In the genomic region with DNA sequence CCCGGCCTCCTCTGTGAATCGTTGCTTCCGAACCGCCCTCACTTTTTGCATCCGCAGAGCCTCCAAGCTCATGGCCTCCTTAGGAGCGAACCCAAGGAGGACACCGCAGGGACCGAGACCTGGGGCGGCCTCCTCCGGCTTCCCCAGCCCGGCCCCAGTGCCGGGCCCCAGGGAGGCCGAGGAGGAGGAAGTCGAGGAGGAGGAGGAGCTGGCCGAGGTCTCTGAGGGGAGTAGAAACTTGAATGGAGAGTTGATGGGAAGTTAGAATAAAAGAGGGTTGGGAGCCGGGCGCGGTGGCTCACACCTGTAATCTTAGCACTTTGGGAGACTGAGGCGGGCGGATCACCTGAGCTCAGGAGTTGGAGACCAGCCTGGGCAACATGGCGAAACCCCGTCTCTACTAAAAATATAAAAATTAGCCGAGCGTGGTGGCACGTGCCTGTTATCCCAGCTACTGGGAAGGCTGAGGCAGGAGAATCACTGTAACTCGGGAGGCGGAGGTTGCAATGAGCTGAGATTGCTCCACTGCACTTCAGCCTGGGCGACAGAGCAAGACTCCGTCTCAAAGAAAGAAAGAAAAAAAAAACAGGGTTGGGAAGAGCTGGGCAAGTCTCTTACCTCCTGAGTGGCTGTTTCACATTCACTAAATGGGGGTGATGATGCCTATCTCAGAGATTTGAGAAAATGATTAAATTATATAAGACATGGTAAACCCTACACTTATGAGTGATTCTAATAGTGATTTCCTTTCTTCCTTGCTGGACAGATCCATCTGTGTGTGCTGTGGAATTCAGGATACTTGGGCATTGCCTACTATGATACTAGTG, we compare ENCODE assay signal across 6 cellular contexts. TPM values are rescaled to one million over a fixed set of nuclear protein-coding genes. Genes with fewer than 3 reads are reported as not detected.
DNase-seq lines count a peak whose midpoint lies in the region; ATAC-seq lines count a peak whose summit lies in the region.

No MANE protein-coding gene starts in this region.

- H3K4me3 Mint-ChIP-seq in activated naive CD8-positive, alpha-beta T cell treated with anti-CD3 and anti-CD28 coated beads for 36 hours, result peak overlapping the region; percentile 90

- peak overlapping the region; percentile 89 for H3K27ac Mint-ChIP-seq in activated naive CD8-positive, alpha-beta T cell treated with anti-CD3 and anti-CD28 coated beads for 36 hours

- H3K9me3 ChIP-seq in mononuclear cell (ENCODE audit: low read depth, low read length), result no peaks in the 10 kb centered on the region

- peaks cover 50% of the 10 kb centered on the region for H3K36me3 Mint-ChIP-seq in activated naive CD8-positive, alpha-beta T cell treated with anti-CD3 and anti-CD28 coated beads for 36 hours

- peaks cover 44% of the 10 kb centered on the region for H3K4me1 Mint-ChIP-seq in activated naive CD8-positive, alpha-beta T cell treated with anti-CD3 and anti-CD28 coated beads for 36 hours

- ATAC-seq in HG03460 (IDR thresholded peaks at IDR 0.05; ENCODE audit: unreplicated experiment) (peak; percentile 0), HG02763 (IDR thresholded peaks at IDR 0.05; ENCODE audit: unreplicated experiment) (no peak), GM21786 (IDR thresholded peaks at IDR 0.05; ENCODE audit: unreplicated experiment) (no peak)

- peak overlapping the region; percentile 64 for H3K4me3 ChIP-seq in mononuclear cell (ENCODE audit: low read length)

- H3K27me3 Mint-ChIP-seq in activated naive CD8-positive, alpha-beta T cell treated with anti-CD3 and anti-CD28 coated beads for 36 hours, result no peaks in the 10 kb centered on the region

- no peaks in the 10 kb centered on the region for H3K27me3 ChIP-seq in mononuclear cell (ENCODE audit: insufficient read depth, low read length)

- peak; percentile 45 for DNase-seq in activated naive CD8-positive, alpha-beta T cell treated with anti-CD3 and anti-CD28 coated beads for 36 hours
- DNase-seq in amniotic stem cell (lab: John Stamatoyannopoulos, UW), result no peak

- peaks cover 43% of the 10 kb centered on the region for H3K4me1 ChIP-seq in mononuclear cell (ENCODE audit: insufficient read depth, low read length)

- H3K9me3 Mint-ChIP-seq in activated naive CD8-positive, alpha-beta T cell treated with anti-CD3 and anti-CD28 coated beads for 36 hours, result no peaks in the 10 kb centered on the region

RNA-seq across cellular contexts. Expression of a gene that starts 0.8 kb away (rescaled TPM):
- total RNA-seq in activated naive CD8-positive, alpha-beta T cell treated with anti-CD3 and anti-CD28 coated beads for 36 hours, result 10 to 100 TPM; 48.1 to 53.4 TPM
- total RNA-seq in mononuclear cell, result 6.1 TPM

RNA-seq across cellular contexts. Expression of a gene that starts 4.3 kb away (rescaled TPM):
- 100 to 1,000 TPM; 328 to 329 TPM for total RNA-seq in activated naive CD8-positive, alpha-beta T cell treated with anti-CD3 and anti-CD28 coated beads for 36 hours
- 421 TPM for total RNA-seq in mononuclear cell

RNA-seq across cellular contexts. Expression of a gene that starts 11.5 kb away (rescaled TPM):
- total RNA-seq in activated naive CD8-positive, alpha-beta T cell treated with anti-CD3 and anti-CD28 coated beads for 36 hours, result 1 to 10 TPM; 3.5 to 3.8 TPM
- 9.8 TPM for total RNA-seq in mononuclear cell

RNA-seq across cellular contexts. Expression of a gene that starts 17.4 kb away (rescaled TPM):
- under 1 TPM; 0.16 to 0.56 TPM for total RNA-seq in activated naive CD8-positive, alpha-beta T cell treated with anti-CD3 and anti-CD28 coated beads for 36 hours
- total RNA-seq in mononuclear cell, result 11.5 TPM

RNA-seq across cellular contexts. Expression of a gene that starts 19.1 kb away (rescaled TPM):
- not detected for total RNA-seq in activated naive CD8-positive, alpha-beta T cell treated with anti-CD3 and anti-CD28 coated beads for 36 hours
- not detected for total RNA-seq in mononuclear cell
